In the genomic region with DNA sequence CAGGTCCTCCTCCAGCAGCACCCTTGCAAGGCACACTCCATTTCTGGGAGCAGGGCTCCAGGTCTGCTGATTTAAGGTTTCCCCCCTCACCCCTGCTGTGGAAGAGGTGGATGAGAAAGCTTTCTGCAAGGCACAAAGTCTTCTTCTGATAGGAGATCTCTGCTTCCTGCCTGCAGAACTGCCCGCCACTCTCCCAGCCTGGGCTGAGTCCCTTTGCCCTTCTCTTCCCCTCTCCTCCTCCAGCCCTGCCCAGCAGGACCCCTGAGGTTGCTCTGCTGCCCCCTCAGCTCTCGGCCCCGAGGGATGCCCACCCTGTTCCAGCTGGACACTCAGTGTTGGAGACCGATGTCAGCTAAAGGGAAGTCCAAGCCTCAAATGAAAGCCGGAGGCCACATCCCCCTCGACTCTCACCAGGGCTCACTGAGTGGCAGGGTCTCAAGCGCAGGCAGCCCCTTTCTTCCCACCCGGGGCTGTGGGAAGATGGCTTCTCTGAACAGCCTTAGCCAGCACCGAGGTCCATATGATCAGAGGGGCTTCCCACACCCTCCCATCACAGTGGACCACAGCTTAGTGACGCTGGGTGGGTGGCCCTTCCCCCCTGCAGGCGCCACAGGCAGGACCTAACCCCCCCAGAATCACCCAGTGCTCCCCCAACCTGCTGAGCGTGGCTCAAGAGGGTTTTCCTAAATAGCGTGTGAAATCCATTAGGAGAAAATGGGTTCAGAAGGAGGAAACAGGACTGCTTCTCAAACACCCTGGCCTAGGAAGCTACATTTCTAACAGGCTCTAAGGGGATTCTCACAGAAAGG, we compare ENCODE assay signal across 1 cellular context.
TF ChIP-seq lines count a peak whose summit lies in the region.

No MANE protein-coding gene starts in this region.

TF ChIP-seq in A549, 52 proteins besides CTCF, POLR2A, EP300 and RAD21 (continued from another document):
- TF ChIP-seq ESRRA (IDR thresholded peaks at IDR 0.05; ENCODE audit: borderline replicate concordance, low read length) (no peak), PHF8 (IDR thresholded peaks at IDR 0.05; ENCODE audit: borderline replicate concordance, low read depth) (no peak), JUNB (IDR thresholded peaks at IDR 0.05) (no peak)
